ENCODE assay signal across 17 cellular contexts in genomic region chr17:41702712-41703111, GRCh38. TPM values are rescaled to one million over a fixed set of nuclear protein-coding genes. Genes with fewer than 3 reads are reported as not detected.
A peak's percentile ranks its signal among the peaks of the same experiment; 100 is the strongest.
DNase-seq lines count a peak whose midpoint lies in the region; ATAC-seq and TF ChIP-seq lines count a peak whose summit lies in the region.
"Had no signal": no experiment of that assay in that cellular context is flagged by ENCODE, and none has a peak within 500 bp of the region (broad histone marks: within the 10 kb centered on the region; RNA-seq: fewer than 3 reads in every experiment).

No MANE protein-coding gene starts in this region.

- TF ChIP-seq POLR2A in NB4 (IDR thresholded peaks at IDR 0.05; ENCODE audit: extremely low read depth, insufficient read length) (no peak), right lobe of liver (IDR thresholded peaks at IDR 0.05) (no peak)

- peaks cover 21% of the 10 kb centered on the region for H3K27me3 Mint-ChIP-seq in HFFc6 (ENCODE audit: insufficient read depth)

- no peaks in the 10 kb centered on the region for H3K36me3 Mint-ChIP-seq in HFFc6 (ENCODE audit: low read depth)
- H3K36me3 Mint-ChIP-seq: CD4-positive, alpha-beta memory T cell had no signal

- peak; percentile 73 for ATAC-seq in left lobe of liver
- ATAC-seq in right lobe of liver: peak; percentile 50 to 79 (median 62)
- no peak for ATAC-seq in HG03354 (IDR thresholded peaks at IDR 0.05; ENCODE audit: poor library complexity, severe bottlenecking, unreplicated experiment)

- H3K4me3 ChIP-seq in NB4 (ENCODE audit: low read depth, low read length): no peak overlapping the region
- H3K4me3 ChIP-seq in right lobe of liver: no peak overlapping the region
- H3K4me3 ChIP-seq: GM23248 had no signal

- H3K4me1 Mint-ChIP-seq in HFFc6 (ENCODE audit: low read depth): peaks cover 9% of the 10 kb centered on the region

- H3K27me3 ChIP-seq in right lobe of liver: no peaks in the 10 kb centered on the region

- H3K9me3 Mint-ChIP-seq in HFFc6: no peaks in the 10 kb centered on the region
- H3K9me3 Mint-ChIP-seq: CD4-positive, alpha-beta memory T cell had no signal

- no peaks in the 10 kb centered on the region for H3K36me3 ChIP-seq in right lobe of liver

- no peaks in the 10 kb centered on the region for H3K9me3 ChIP-seq in right lobe of liver
- H3K9me3 ChIP-seq: Caco-2 had no signal

- WGBS in right lobe of liver (ENCODE audit: insufficient coverage, low coverage, low lambda C conversion rate, missing lambda C conversion rate): 40% methylated on average over 8 of the region's 8 CpGs

- intact Hi-C loops in right lobe of liver (cut with DNase I): no loop called here
- intact Hi-C loops in cardiac septum (cut with DNase I): no loop called here

- H3K4me3 Mint-ChIP-seq in HFFc6: no peak overlapping the region
- H3K4me3 Mint-ChIP-seq: CD4-positive, alpha-beta memory T cell had no signal

- H3K4me1 ChIP-seq in right lobe of liver: peaks cover 0 to 3% (median 1%) of the 10 kb centered on the region in 4 donors
- H3K4me1 ChIP-seq: Caco-2 had no signal

- no peak overlapping the region for H3K27ac ChIP-seq in right lobe of liver
- H3K27ac ChIP-seq: GM23248 had no signal

- H3K27ac Mint-ChIP-seq in HFFc6: no peak overlapping the region
- H3K27ac Mint-ChIP-seq: CD4-positive, alpha-beta memory T cell had no signal

- TF ChIP-seq CTCF in NB4 (IDR thresholded peaks at IDR 0.05; ENCODE audit: low read depth, low read length) (no peak), right lobe of liver (IDR thresholded peaks at IDR 0.05) (no peak), HFFc6 (IDR thresholded peaks at IDR 0.05) (no peak)

- peak; percentile 41 for DNase-seq in NB4 (ENCODE audit: low read depth)
- no peak for DNase-seq in left lobe of liver (ENCODE audit: low spot score)
- peak in 2 of 3 donors; percentile 34 to 64 for DNase-seq in right lobe of liver
- no peak for DNase-seq in cardiac septum (ENCODE audit: low spot score)
- DNase-seq in HFFc6: no peak
- DNase-seq: C1 segment of cervical spinal cord; Caco-2; CD4-positive, alpha-beta memory T cell; DMS153; DND-41; GM23248; H7; HCEC 1CT had no signal

RNA-seq across cellular contexts. Expression of gene GAST, which starts 9.4 kb away (rescaled TPM):
- total RNA-seq in left lobe of liver (not detected), right lobe of liver (not detected), cardiac septum (not detected)
- not detected for total RNA-seq in HFFc6 (2021; fragmentation: NEBNext Ultra II Directional; extraction: Animal tissue kit (Norgen Biotek cat#: 25700))
- total RNA-seq: A172; A673; CD4-positive, alpha-beta memory T cell; GM23248; H1; H7 had no signal

RNA-seq across cellular contexts. Expression of gene EIF1, which starts 14.0 kb away (rescaled TPM):
- 257 TPM for total RNA-seq in left lobe of liver
- total RNA-seq in right lobe of liver: 100 to 1,000 TPM; 284 to 454 (median 404) TPM
- 1,014 TPM for total RNA-seq in cardiac septum
- total RNA-seq in HFFc6 (2021; fragmentation: NEBNext Ultra II Directional; extraction: Animal tissue kit (Norgen Biotek cat#: 25700)): 100 to 1,000 TPM; 723 to 810 (median 781) TPM

RNA-seq across cellular contexts. Expression of gene HAP1, which starts 31.7 kb away (rescaled TPM):
- not detected for total RNA-seq in left lobe of liver
- under 1 TPM in 3 of 6 experiments, not detected in 3; 0.07 to 0.10 (median 0.07) TPM for total RNA-seq in right lobe of liver
- 0.08 TPM for total RNA-seq in cardiac septum
- total RNA-seq in HFFc6 (2021; fragmentation: NEBNext Ultra II Directional; extraction: Animal tissue kit (Norgen Biotek cat#: 25700)): under 1 TPM in 2 of 6 experiments, not detected in 4; 0.09 to 0.12 TPM
- total RNA-seq: GM23248 had no signal

Comparison
In these comparisons a context has a peak if more than half of its experiments do, and no peak if none do; other contexts are left out.
1. DNase-seq: peak in NB4 (single experiment) and right lobe of liver (2 of 3); none in left lobe of liver (single experiment), cardiac septum (single experiment) and HFFc6 (single experiment).